ENCODE assay signal across 25 cellular contexts in the genomic region with DNA sequence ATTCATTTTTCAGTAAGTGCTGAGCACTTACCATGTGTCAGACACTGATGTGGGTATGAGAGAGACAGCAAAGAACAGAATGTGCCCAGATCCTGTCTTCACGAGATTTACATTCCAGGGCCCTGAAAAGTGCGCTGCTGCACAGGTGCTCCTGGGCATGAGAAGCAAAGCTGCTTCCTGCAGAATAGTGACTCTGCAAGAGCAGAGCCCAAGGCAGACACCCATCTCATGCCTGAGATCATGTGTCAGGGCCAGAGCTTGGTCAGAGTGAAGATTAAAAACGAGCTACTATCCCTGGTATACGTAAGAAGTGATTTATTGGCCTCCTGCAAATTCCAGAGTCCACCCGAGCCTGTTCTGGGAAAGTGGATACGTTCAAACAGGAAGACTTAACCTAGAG.
"Had no signal": no experiment of that assay in that cellular context is flagged by ENCODE, and none has a peak within 500 bp of the region (broad histone marks: within the 10 kb centered on the region; RNA-seq: fewer than 3 reads in every experiment).

No MANE protein-coding gene starts in this region.

- H3K9me3 Mint-ChIP-seq: stimulated activated effector memory CD8-positive, alpha-beta T cell treated with anti-CD3 and anti-CD28 coated beads, Interleukin-12 subunit alpha, Interleukin-12 subunit beta, amount 100 ng/mL, for 72 hours had no signal

- H3K27ac Mint-ChIP-seq: endodermal cell; immature natural killer cell; naive thymus-derived CD8-positive, alpha-beta T cell; stimulated activated effector memory CD8-positive, alpha-beta T cell treated with anti-CD3 and anti-CD28 coated beads, Interleukin-12 subunit alpha, Interleukin-12 subunit beta, amount 100 ng/mL, for 72 hours had no signal

- H3K4me1 ChIP-seq: heart right ventricle, pancreas, prostate gland, right lobe of liver, thyroid gland, upper lobe of right lung had no signal

- H3K27ac ChIP-seq: coronary artery, heart right ventricle, pancreas, prostate gland, right lobe of liver, suprapubic skin, thyroid gland, upper lobe of right lung had no signal

- H3K36me3 Mint-ChIP-seq: immature natural killer cell; naive thymus-derived CD8-positive, alpha-beta T cell; stimulated activated effector memory CD8-positive, alpha-beta T cell treated with anti-CD3 and anti-CD28 coated beads, Interleukin-12 subunit alpha, Interleukin-12 subunit beta, amount 100 ng/mL, for 72 hours had no signal

- ATAC-seq: heart right ventricle; left ventricle myocardium superior; naive thymus-derived CD8-positive, alpha-beta T cell; pancreas; right lobe of liver; stimulated activated effector memory CD8-positive, alpha-beta T cell treated with anti-CD3 and anti-CD28 coated beads, Interleukin-12 subunit alpha, Interleukin-12 subunit beta, amount 100 ng/mL, for 72 hours; stimulated activated naive CD8-positive, alpha-beta T cell treated with anti-CD3 and anti-CD28 coated beads, Interleukin-15, Interleukin-2, amounts not matched to agents 100 U/mL and 50 U/mL, for 24 hours; upper lobe of right lung had no signal

- H3K4me1 Mint-ChIP-seq: immature natural killer cell; naive thymus-derived CD8-positive, alpha-beta T cell; stimulated activated effector memory CD8-positive, alpha-beta T cell treated with anti-CD3 and anti-CD28 coated beads, Interleukin-12 subunit alpha, Interleukin-12 subunit beta, amount 100 ng/mL, for 72 hours had no signal

- H3K4me3 Mint-ChIP-seq: endodermal cell; immature natural killer cell; naive thymus-derived CD8-positive, alpha-beta T cell; neural crest cell; stimulated activated effector memory CD8-positive, alpha-beta T cell treated with anti-CD3 and anti-CD28 coated beads, Interleukin-12 subunit alpha, Interleukin-12 subunit beta, amount 100 ng/mL, for 72 hours had no signal

- H3K27me3 ChIP-seq: heart right ventricle, pancreas, right lobe of liver, suprapubic skin, thyroid gland, upper lobe of right lung had no signal

- DNase-seq: central memory CD4-positive, alpha-beta T cell; effector CD4-positive, alpha-beta T cell; endodermal cell; erythroblast; heart right ventricle; immature natural killer cell; kidney; left cardiac atrium; left ventricle myocardium superior; mesendoderm; naive thymus-derived CD8-positive, alpha-beta T cell; nucleus accumbens; pancreas; retina; right lobe of liver; stimulated activated CD4-positive, alpha-beta T cell treated with anti-CD3 and anti-CD28 coated beads, Interleukin-4, amount 100 ng/mL, for 1 hour; stimulated activated CD8-positive, alpha-beta memory T cell treated with anti-CD3 and anti-CD28 coated beads, Interleukin-4, amount 100 ng/mL, for 48 hours; stimulated activated naive CD8-positive, alpha-beta T cell treated with anti-CD3 and anti-CD28 coated beads, Interleukin-15, Interleukin-2, amounts not matched to agents 100 U/mL and 50 U/mL, for 24 hours; thyroid gland; upper lobe of right lung had no signal
